Comparison of ENCODE assay signal across 8 cellular contexts in the genomic region with DNA sequence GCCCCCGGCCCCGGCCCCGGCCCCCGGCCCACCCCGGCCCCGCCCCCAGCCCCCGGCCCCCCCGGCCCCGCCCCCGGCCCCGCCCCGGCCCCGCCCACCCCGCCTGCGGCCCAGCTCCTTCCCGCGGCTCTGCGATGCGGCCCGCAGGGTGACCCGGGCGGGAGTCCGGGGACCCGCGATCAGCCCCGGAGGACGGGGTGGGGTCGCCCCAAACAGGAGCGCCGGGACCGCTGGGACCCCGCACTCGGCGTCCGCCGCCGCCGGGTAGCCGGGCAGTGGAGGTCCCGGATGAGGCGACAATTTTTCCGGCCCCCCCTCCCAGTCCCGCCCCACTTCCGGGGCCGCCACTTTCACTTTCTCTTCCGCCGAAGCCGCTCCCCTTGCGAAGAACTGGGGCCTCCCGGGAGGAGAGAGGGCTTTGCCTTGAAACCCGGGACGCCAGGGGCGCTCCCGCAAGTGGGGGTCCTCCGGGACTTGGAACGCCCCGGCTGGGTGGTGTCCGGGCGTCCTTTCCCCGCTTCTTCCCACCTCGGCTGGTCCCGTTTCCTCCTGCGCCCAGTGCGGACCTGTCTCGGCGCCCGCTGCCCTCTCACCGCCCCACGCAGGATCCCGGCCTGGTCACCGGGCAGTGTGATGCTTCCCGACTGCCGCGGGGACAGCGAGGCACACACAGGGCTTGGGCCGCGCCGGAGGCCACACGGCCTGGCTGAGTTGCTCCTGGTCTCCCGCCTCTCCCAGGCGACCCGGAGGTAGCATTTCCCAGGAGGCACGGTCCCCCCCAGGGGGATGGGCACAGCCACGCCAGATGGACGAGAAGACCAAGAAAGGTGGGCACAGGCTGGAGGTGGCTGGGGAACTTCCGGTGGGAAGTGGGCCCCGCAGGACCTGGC. TPM values are rescaled to one million over a fixed set of nuclear protein-coding genes. Genes with fewer than 3 reads are reported as not detected.
DNase-seq lines count a peak whose midpoint lies in the region; ATAC-seq, FAIRE-seq and TF ChIP-seq lines count a peak whose summit lies in the region.

A gene (plus strand): TSS at position 347 of the 890 bp plus-strand sequence. CDS start 459 bp downstream, at position 806.

- peaks cover 26% of the 10 kb centered on the region for H3K4me1 ChIP-seq in keratinocyte (ENCODE audit: control insufficient read depth, extremely low read depth, insufficient read depth, low read length)

- peak within 1 kb of the TSS; percentile 85 for H3K27ac ChIP-seq in AG04450 (ENCODE audit: low read depth, low read length)
- H3K27ac ChIP-seq in keratinocyte (ENCODE audit: control insufficient read depth, insufficient read depth, low read length) = peak within 1 kb of the TSS; percentile 88

- POLR2A ChIA-PET in AG04450 (lab: Yijun Ruan, JAX) = interaction anchor here (0.7 to 1.3 kb wide), 5 partner anchors 21 to 60 kb away, joined by 3 to 9 read pairs (median 4); a partner anchor contains a TSS

- no peak for FAIRE-seq in keratinocyte (lab: Jason Lieb, UNC)

- DNase-seq in AG04450 (ENCODE audit: low read depth, low spot score) (peak; percentile 36), NCI-H2196 treated with DMSO at 0.1 percent for 48 hours (lab: John Stamatoyannopoulos, UW; ENCODE audit: unreplicated experiment) (peak; percentile 63), keratinocyte (ENCODE audit: low read depth, low spot score) (no peak)
- peak; percentile 78 for DNase-seq in activated CD4-positive, CD25-positive, alpha-beta regulatory T cell treated with anti-CD3 and anti-CD28 coated beads, Interleukin-2, amount 50 U/mL, for 16 hours (ENCODE audit: low read depth, low spot score)
- peak; percentile 90 for DNase-seq in central memory CD4-positive, alpha-beta T cell
- DNase-seq in stimulated activated CD4-positive, alpha-beta T cell treated with anti-CD3 and anti-CD28 coated beads, Interleukin-12 subunit alpha, Interleukin-12 subunit beta, amount 100 ng/mL, for 48 hours (ENCODE audit: low read depth in 2 of 3, low spot score in 1 of 3) = peak; percentile 78 to 84 (median 83)

- H3K4me3 ChIP-seq in AG04450 (ENCODE audit: low read depth, low read length) (peak within 1 kb of the TSS; percentile 97), keratinocyte (ENCODE audit: control insufficient read depth in 2 of 3, extremely low read depth in 1 of 3, insufficient read depth in 2 of 3, low read depth in 1 of 3, low read length in 3 of 3) (peak within 1 kb of the TSS; percentile 96 to 99 (median 97))

- peak within 1 kb of the TSS; percentile 95 for H3K9ac ChIP-seq in keratinocyte (ENCODE audit: control insufficient read depth, extremely low read depth, insufficient read depth, low read length)

- H3K4me2 ChIP-seq in keratinocyte (ENCODE audit: control insufficient read depth, extremely low read depth, insufficient read depth, low read depth, low read length) = peak within 1 kb of the TSS; percentile 97

- peak within 1 kb of the TSS; percentile 81 for H2AFZ ChIP-seq in keratinocyte (ENCODE audit: control insufficient read depth, low read length)

- H3K79me2 ChIP-seq in keratinocyte (ENCODE audit: control insufficient read depth, insufficient read depth, low read length) = peaks cover 49% of the 10 kb centered on the region

- peaks cover 5% of the 10 kb centered on the region; the same call in 1 of the 2 replicates for H3K9me3 ChIP-seq in AG04450 (ENCODE audit: control insufficient read depth, insufficient read depth, low read length)
- no peaks in the 10 kb centered on the region for H3K9me3 ChIP-seq in keratinocyte (ENCODE audit: control insufficient read depth, low read depth, low read length)

- ATAC-seq in GM18873 (IDR thresholded peaks at IDR 0.05; ENCODE audit: low FRiP score, unreplicated experiment) = peak; percentile 40
- peak; percentile 56 for ATAC-seq in HG03108 (IDR thresholded peaks at IDR 0.05; ENCODE audit: unreplicated experiment)

- dilution Hi-C loops in keratinocyte (cut with MboI; ENCODE audit: extremely low pct_ligation_motif_present, low sequenced_read_pairs) = no loop called here

- CTCF ChIA-PET in AG04450 (lab: Charles Lee) = interaction anchor here (0.9 to 1.4 kb wide), 4 partner anchors 9 to 53 kb away, joined by 3 to 4 read pairs (median 4); no protein-coding TSS in a partner anchor

- H3K36me3 ChIP-seq in keratinocyte (ENCODE audit: control insufficient read depth in 2 of 2, extremely low read depth in 1 of 2, insufficient read depth in 2 of 2, low read length in 2 of 2) = peaks cover 15 to 24% of the 10 kb centered on the region in 2 experiments

- H3K27me3 ChIP-seq in AG04450 (ENCODE audit: control insufficient read depth, insufficient read depth, low read length) (no peaks in the 10 kb centered on the region), keratinocyte (ENCODE audit: control insufficient read depth, extremely low read depth, insufficient read depth, low read length) (no peaks in the 10 kb centered on the region)

- peak; percentile 8; the same call in 1 of the 2 replicates for TF ChIP-seq CTCF in AG04450 (IDR thresholded peaks at IDR 0.05; ENCODE audit: low read depth, low read length)
- TF ChIP-seq CTCF in keratinocyte (optimal IDR thresholded peaks at IDR 0.05 in 1 of 3, IDR thresholded peaks at IDR 0.05 in 1 of 3, conservative IDR thresholded peaks at IDR 0.05 in 1 of 3; ENCODE audit: extremely low read depth in 1 of 3, insufficient read depth in 2 of 3, low read length in 3 of 3) = no peak

- peaks cover 6% of the 10 kb centered on the region for H3K9me1 ChIP-seq in keratinocyte (ENCODE audit: control insufficient read depth, extremely low read depth, insufficient read depth, low read length)

- no peaks in the 10 kb centered on the region for H4K20me1 ChIP-seq in keratinocyte (ENCODE audit: control insufficient read depth, extremely low read depth, insufficient read depth, low read length)

RNA-seq across cellular contexts. Expression of the gene that starts here (rescaled TPM):
- polyA plus RNA-seq in AG04450 (2011; rRNA removed) (57.4 and 69.3 TPM in 2 replicates), keratinocyte (83.3 to 136 TPM (median 129 TPM) in 3 replicates)
- polyA minus RNA-seq in AG04450 (2011; rRNA and poly(A)+ RNA removed) = 54.7 and 98.6 TPM in 2 replicates
- 104 TPM for polyA plus RNA-seq in keratinocyte (2011; ENCODE audit: low read depth)
- polyA plus RNA-seq in keratinocyte (2011; cell fraction: cytosol; rRNA removed) = 94.2 and 135 TPM in 2 replicates
- 162 and 239 TPM in 2 replicates for polyA plus RNA-seq in keratinocyte (2011; cell fraction: nucleus; rRNA removed)
- 131 and 169 TPM in 2 replicates for polyA plus RNA-seq in keratinocyte (2012; ENCODE audit: low replicate concordance)
- polyA minus RNA-seq in keratinocyte = 70.6 to 145 TPM (median 76.0 TPM) in 3 replicates
- polyA minus RNA-seq in keratinocyte (2011; cell fraction: cytosol; rRNA and poly(A)+ RNA removed) = 137 TPM
- polyA minus RNA-seq in keratinocyte (2011; cell fraction: nucleus; rRNA and poly(A)+ RNA removed) = 72.8 and 74.5 TPM in 2 replicates
